ENCODE assay signal across 26 cellular contexts in the genomic region with DNA sequence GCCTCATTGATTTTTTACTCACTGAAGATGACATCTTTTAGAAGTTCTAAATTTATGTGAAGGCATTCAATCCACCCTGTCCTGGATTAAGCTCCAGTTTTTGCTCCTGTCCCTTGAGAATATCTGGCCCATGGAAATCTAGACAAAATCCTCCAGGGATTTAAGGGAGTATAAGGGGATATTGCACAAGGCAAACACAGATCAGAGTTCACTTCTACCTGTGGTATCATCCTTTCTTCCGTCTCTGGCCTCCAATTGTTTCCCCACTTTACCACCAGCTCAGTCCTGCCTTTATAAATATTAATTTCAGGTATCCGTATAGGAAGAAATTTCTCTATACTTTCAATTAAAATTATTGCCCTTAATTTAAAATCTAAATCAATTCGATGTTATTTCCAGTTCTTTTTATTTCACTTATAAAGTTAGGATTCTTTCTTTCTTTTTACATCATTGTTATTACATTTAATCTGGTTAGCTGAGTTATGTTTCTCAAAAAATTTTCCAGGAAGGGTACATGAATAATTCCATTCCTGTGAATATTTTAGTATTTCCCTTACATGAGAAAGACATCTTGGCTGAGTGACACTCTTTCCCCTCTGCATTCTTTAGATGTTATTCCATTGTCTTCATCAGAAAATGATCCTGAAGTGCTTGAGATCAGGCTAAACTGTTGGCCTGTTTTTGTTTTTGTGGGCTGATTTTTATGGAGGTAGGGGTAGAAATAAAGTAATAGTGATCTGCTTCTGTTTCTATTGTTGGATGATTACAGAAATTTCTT.
DNase-seq lines count a peak whose midpoint lies in the region; ATAC-seq and TF ChIP-seq lines count a peak whose summit lies in the region.
"Had no signal": no experiment of that assay in that cellular context is flagged by ENCODE, and none has a peak within 500 bp of the region (broad histone marks: within the 10 kb centered on the region; RNA-seq: fewer than 3 reads in every experiment).

No MANE protein-coding gene starts in this region.

- H3K9ac ChIP-seq in adipocyte (ENCODE audit: low read length) = no peak overlapping the region
- H3K9ac ChIP-seq: neural progenitor cell had no signal

- peaks cover 4 to 5% of the 10 kb centered on the region in 2 donors for H3K9me3 Mint-ChIP-seq in activated T-cell treated with anti-CD3 and anti-CD28 coated beads, Interleukin-2, amount 50 U/mL, for 72 hours
- peaks cover 20% of the 10 kb centered on the region for H3K9me3 Mint-ChIP-seq in activated T-cell treated with anti-CD3 and anti-CD28 coated beads, Interleukin-2, amount 50 U/mL, for 24 hours
- H3K9me3 Mint-ChIP-seq in mesothelial cell of epicardium = peaks cover 38% of the 10 kb centered on the region

- H3K27ac Mint-ChIP-seq in activated T-cell treated with anti-CD3 and anti-CD28 coated beads, Interleukin-2, amount 50 U/mL, for 72 hours = peak overlapping the region; percentile 57
- H3K27ac Mint-ChIP-seq in activated T-cell treated with anti-CD3 and anti-CD28 coated beads, Interleukin-2, amount 50 U/mL, for 24 hours = no peak overlapping the region
- H3K27ac Mint-ChIP-seq in mesothelial cell of epicardium = no peak overlapping the region
- H3K27ac Mint-ChIP-seq: activated naive CD8-positive, alpha-beta T cell; activated T-helper 2 cell treated with anti-CD3 and anti-CD28 coated beads, Interferon-gamma antibody, Interleukin-2, Interleukin-4, amounts not matched to agents 10 μg/mL and 5 μg/mL and 100 μg/mL, durations not matched to agents 14 hours and 24 hours and 36 hours; B cell; effector memory CD8-positive, alpha-beta T cell; IgD-negative memory B cell; neural progenitor cell; type B pancreatic cell had no signal

- H3K4me3 ChIP-seq in adipocyte (ENCODE audit: low read length) = no peak overlapping the region
- no peak overlapping the region for H3K4me3 ChIP-seq in fibroblast of the aortic adventitia (ENCODE audit: low read depth, low read length)
- H3K4me3 ChIP-seq: esophagus muscularis mucosa, HAP-1, neural progenitor cell had no signal

- H3K27me3 Mint-ChIP-seq in activated T-cell treated with anti-CD3 and anti-CD28 coated beads, Interleukin-2, amount 50 U/mL, for 72 hours (ENCODE audit: low read depth) = no peaks in the 10 kb centered on the region
- no peaks in the 10 kb centered on the region for H3K27me3 Mint-ChIP-seq in activated T-cell treated with anti-CD3 and anti-CD28 coated beads, Interleukin-2, amount 50 U/mL, for 24 hours
- no peaks in the 10 kb centered on the region for H3K27me3 Mint-ChIP-seq in mesothelial cell of epicardium (ENCODE audit: low read depth)
- H3K27me3 Mint-ChIP-seq: activated naive CD8-positive, alpha-beta T cell; B cell; effector memory CD8-positive, alpha-beta T cell; IgD-negative memory B cell; type B pancreatic cell had no signal

- H3K9me3 ChIP-seq in adipocyte (ENCODE audit: control insufficient read depth, low read length) = peaks cover 33% of the 10 kb centered on the region

- H3K4me1 ChIP-seq in adipocyte (ENCODE audit: control insufficient read depth, insufficient read depth, low read length) = no peaks in the 10 kb centered on the region

- peaks cover 3 to 5% of the 10 kb centered on the region in 2 donors for H3K36me3 Mint-ChIP-seq in activated T-cell treated with anti-CD3 and anti-CD28 coated beads, Interleukin-2, amount 50 U/mL, for 72 hours (ENCODE audit: insufficient read depth in 2 of 2)
- H3K36me3 Mint-ChIP-seq in activated T-cell treated with anti-CD3 and anti-CD28 coated beads, Interleukin-2, amount 50 U/mL, for 24 hours (ENCODE audit: low read depth) = peaks cover 2% of the 10 kb centered on the region
- peaks cover 15% of the 10 kb centered on the region for H3K36me3 Mint-ChIP-seq in mesothelial cell of epicardium

- peaks cover 4% of the 10 kb centered on the region for H3K4me1 Mint-ChIP-seq in activated T-cell treated with anti-CD3 and anti-CD28 coated beads, Interleukin-2, amount 50 U/mL, for 72 hours (ENCODE audit: low read depth)
- peaks cover 11% of the 10 kb centered on the region for H3K4me1 Mint-ChIP-seq in activated T-cell treated with anti-CD3 and anti-CD28 coated beads, Interleukin-2, amount 50 U/mL, for 24 hours (ENCODE audit: low read depth)
- H3K4me1 Mint-ChIP-seq in mesothelial cell of epicardium = peaks cover 20% of the 10 kb centered on the region

- H3K36me3 ChIP-seq in adipocyte (ENCODE audit: control insufficient read depth, insufficient read depth, low read length, severe bottlenecking) = no peaks in the 10 kb centered on the region
- H3K36me3 ChIP-seq: esophagus muscularis mucosa, HAP-1, neural progenitor cell had no signal

- TF ChIP-seq CTCF in fibroblast of the aortic adventitia (IDR thresholded peaks at IDR 0.05; ENCODE audit: insufficient read depth, low read length) (no peak), mesothelial cell of epicardium (IDR thresholded peaks at IDR 0.05; ENCODE audit: unreplicated experiment) (no peak)

- H3K4me3 Mint-ChIP-seq in activated T-cell treated with anti-CD3 and anti-CD28 coated beads, Interleukin-2, amount 50 U/mL, for 72 hours = no peak overlapping the region
- no peak overlapping the region for H3K4me3 Mint-ChIP-seq in activated T-cell treated with anti-CD3 and anti-CD28 coated beads, Interleukin-2, amount 50 U/mL, for 24 hours
- no peak overlapping the region for H3K4me3 Mint-ChIP-seq in mesothelial cell of epicardium
- H3K4me3 Mint-ChIP-seq: activated naive CD8-positive, alpha-beta T cell; B cell; effector memory CD8-positive, alpha-beta T cell; IgD-negative memory B cell; neural progenitor cell; type B pancreatic cell had no signal

- ATAC-seq in activated T-cell treated with anti-CD3 and anti-CD28 coated beads, Interleukin-2, amount 50 U/mL, for 72 hours (replicated peaks in 1 of 2) = no peak
- no peak for ATAC-seq in GM21825 (IDR thresholded peaks at IDR 0.05; ENCODE audit: unreplicated experiment)
- ATAC-seq: effector memory CD8-positive, alpha-beta T cell; PC-3; Right ventricle myocardium inferior had no signal

- no peak for DNase-seq in activated T-cell treated with anti-CD3 and anti-CD28 coated beads, Interleukin-2, amount 50 U/mL, for 72 hours
- DNase-seq in activated T-cell treated with anti-CD3 and anti-CD28 coated beads, Interleukin-2, amount 50 U/mL, for 24 hours = no peak
- DNase-seq in adipocyte (ENCODE audit: low read depth) (peak; percentile 46), fibroblast of the aortic adventitia (ENCODE audit: low read depth) (peak; percentile 38), stromal cell of bone marrow (ENCODE audit: low read depth) (peak; percentile 15), mesothelial cell of epicardium (ENCODE audit: low spot score in 2 of 2, unreplicated experiment in 2 of 2) (no peak)
- DNase-seq in activated CD8-positive, alpha-beta memory T cell treated with anti-CD3 and anti-CD28 coated beads, Interleukin-2, amount 50 U/mL, for 4 hours = no peak
- DNase-seq: 8988T; DMS79; effector memory CD8-positive, alpha-beta T cell; glutamatergic neuron; NCI-H1417 treated with DMSO at 0.1 percent for 48 hours; NCI-H2081 treated with DMSO at 0.1 percent for 48 hours; NCI-H446; PC-3; T1000 had no signal

- no peaks in the 10 kb centered on the region for H3K27me3 ChIP-seq in adipocyte (replicated peaks; ENCODE audit: control insufficient read depth, insufficient read depth, low read length)
- H3K27me3 ChIP-seq: esophagus muscularis mucosa, neural progenitor cell had no signal

Comparison
In these comparisons a context has a peak if more than half of its experiments do, and no peak if none do; other contexts are left out.
1. DNase-seq: peak in adipocyte (single experiment), fibroblast of the aortic adventitia (single experiment) and stromal cell of bone marrow (single experiment); none in activated T-cell treated with anti-CD3 and anti-CD28 coated beads, Interleukin-2, amount 50 U/mL, for 72 hours (0 of 2), activated T-cell treated with anti-CD3 and anti-CD28 coated beads, Interleukin-2, amount 50 U/mL, for 24 hours (single experiment), activated CD8-positive, alpha-beta memory T cell treated with anti-CD3 and anti-CD28 coated beads, Interleukin-2, amount 50 U/mL, for 4 hours (single experiment) and mesothelial cell of epicardium (0 of 2).